Comparison of ENCODE assay signal across 16 cellular contexts in the genomic region with DNA sequence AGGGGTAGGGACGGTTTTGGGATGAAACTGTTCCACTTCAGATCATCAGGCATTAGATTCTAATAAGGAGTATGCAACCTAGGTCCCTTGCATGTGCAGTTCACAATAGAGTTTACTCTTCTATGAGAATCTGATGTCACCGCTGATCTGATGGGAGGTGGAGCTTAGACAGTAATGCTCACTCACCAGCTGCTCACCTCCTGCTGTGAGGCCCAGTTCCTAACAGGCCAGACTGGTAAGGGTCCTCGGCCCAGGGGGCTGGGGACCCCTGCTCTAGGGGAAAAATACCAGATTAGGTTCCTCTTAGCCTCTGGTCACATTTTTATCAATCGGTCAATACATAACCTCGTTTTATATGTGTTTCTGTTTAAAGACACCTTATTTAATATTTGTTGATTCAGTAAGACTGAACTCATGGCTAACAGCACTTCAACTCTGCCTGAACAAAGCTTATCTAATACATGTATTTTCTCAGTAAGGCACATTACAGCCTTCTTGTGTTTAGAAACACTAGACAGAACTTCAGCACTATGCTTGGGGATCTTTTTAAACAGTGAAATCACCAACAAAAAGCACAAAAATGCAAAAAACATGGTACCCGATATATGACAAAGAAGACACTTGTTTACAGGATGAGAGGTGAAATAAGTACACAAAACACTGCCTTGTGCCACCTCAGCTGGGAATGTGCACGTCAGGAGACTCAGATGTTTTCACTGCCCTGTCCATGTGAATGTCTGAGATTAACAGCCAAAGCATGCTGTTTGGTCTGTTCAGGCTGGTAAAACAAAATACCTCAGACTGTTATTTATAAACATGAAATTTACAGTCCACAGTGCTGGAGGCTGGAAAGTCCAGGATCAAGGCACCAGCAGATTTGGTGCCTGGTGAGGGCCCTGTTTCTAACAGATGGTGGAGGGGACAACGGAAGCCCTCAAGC.
A peak's percentile ranks its signal among the peaks of the same experiment; 100 is the strongest.
DNase-seq lines count a peak whose midpoint lies in the region; ATAC-seq and TF ChIP-seq lines count a peak whose summit lies in the region.
"Had no signal": no experiment of that assay in that cellular context is flagged by ENCODE, and none has a peak within 500 bp of the region (broad histone marks: within the 10 kb centered on the region; RNA-seq: fewer than 3 reads in every experiment).

No MANE protein-coding gene starts in this region.

- no peak for TF ChIP-seq CTCF in WTC11 (IDR thresholded peaks at IDR 0.05)

- H3K36me3 Mint-ChIP-seq in WTC11: no peaks in the 10 kb centered on the region

- ATAC-seq in WTC11: no peak
- ATAC-seq in HG03521 (IDR thresholded peaks at IDR 0.05; ENCODE audit: unreplicated experiment): no peak
- ATAC-seq: stimulated activated naive CD8-positive, alpha-beta T cell treated with anti-CD3 and anti-CD28 coated beads, Interleukin-15, amount 100 ng/mL, for 72 hours had no signal

- H3K27ac Mint-ChIP-seq in WTC11: no peak overlapping the region
- H3K27ac Mint-ChIP-seq: naive B cell; stimulated activated naive CD8-positive, alpha-beta T cell treated with anti-CD3 and anti-CD28 coated beads, Interleukin-15, amount 100 ng/mL, for 72 hours had no signal

- CTCF ChIA-PET in WTC11 (lab: Charles Lee): no interaction called here

- no peaks in the 10 kb centered on the region for H3K27me3 Mint-ChIP-seq in WTC11 (ENCODE audit: low read depth)
- H3K27me3 Mint-ChIP-seq: CD8-positive, alpha-beta memory T cell; naive B cell; stimulated activated naive CD8-positive, alpha-beta T cell treated with anti-CD3 and anti-CD28 coated beads, Interleukin-15, amount 100 ng/mL, for 72 hours had no signal

- peak overlapping the region; percentile 33 for H3K27ac ChIP-seq in substantia nigra (ENCODE audit: low read depth, low read length, poor library complexity, severe bottlenecking)
- H3K27ac ChIP-seq: cardiac muscle cell had no signal

- H3K9me3 Mint-ChIP-seq in WTC11: peaks cover 3% of the 10 kb centered on the region; the same call in 1 of the 2 replicates
- H3K9me3 Mint-ChIP-seq: naive B cell had no signal

- no peaks in the 10 kb centered on the region for H3K4me1 Mint-ChIP-seq in WTC11

- POLR2A ChIA-PET in WTC11 (lab: Charles Lee): interaction anchor here (0.8 kb wide), 1 partner anchor 59 kb away, joined by 3 read pairs; no protein-coding TSS in a partner anchor

- DNase-seq in NCI-H524 (lab: John Stamatoyannopoulos, UW) (peak; percentile 5 to 51), NCI-H524 treated with DMSO at 0.1 percent for 48 hours (lab: John Stamatoyannopoulos, UW) (no peak), WTC11 (ENCODE audit: low spot score) (peak; percentile 16), kidney glomerular epithelial cell (lab: John Stamatoyannopoulos, UW) (peak; percentile 44), substantia nigra (lab: John Stamatoyannopoulos, UW) (no peak), NCI-H226 (no peak), T-helper 9 cell (no peak)
- DNase-seq: activated gamma-delta T cell; CD8-positive, alpha-beta memory T cell; naive B cell; NCI-H1092; NCI-H510A; RPMI8226; stimulated activated naive CD8-positive, alpha-beta T cell treated with anti-CD3 and anti-CD28 coated beads, Interleukin-15, amount 100 ng/mL, for 72 hours had no signal

- H3K4me3 Mint-ChIP-seq in WTC11: no peak overlapping the region
- H3K4me3 Mint-ChIP-seq: CD8-positive, alpha-beta memory T cell; naive B cell; stimulated activated naive CD8-positive, alpha-beta T cell treated with anti-CD3 and anti-CD28 coated beads, Interleukin-15, amount 100 ng/mL, for 72 hours had no signal

TF ChIP-seq in WTC11, 78 proteins besides CTCF, POLR2A, EP300 and RAD21:
- TF ChIP-seq ETV6 (CRISPR knock-in tag; IDR thresholded peaks at IDR 0.05) (no peak), FOXP1 (CRISPR knock-in tag; IDR thresholded peaks at IDR 0.05; ENCODE audit: borderline replicate concordance) (no peak), TEAD4 (CRISPR knock-in tag; IDR thresholded peaks at IDR 0.05) (no peak), ZMAT4 (CRISPR knock-in tag; IDR thresholded peaks at IDR 0.05) (no peak), GRHL2 (CRISPR knock-in tag; IDR thresholded peaks at IDR 0.05; ENCODE audit: insufficient replicate concordance, severe bottlenecking) (no peak)
- TF ChIP-seq, protein P1, sequence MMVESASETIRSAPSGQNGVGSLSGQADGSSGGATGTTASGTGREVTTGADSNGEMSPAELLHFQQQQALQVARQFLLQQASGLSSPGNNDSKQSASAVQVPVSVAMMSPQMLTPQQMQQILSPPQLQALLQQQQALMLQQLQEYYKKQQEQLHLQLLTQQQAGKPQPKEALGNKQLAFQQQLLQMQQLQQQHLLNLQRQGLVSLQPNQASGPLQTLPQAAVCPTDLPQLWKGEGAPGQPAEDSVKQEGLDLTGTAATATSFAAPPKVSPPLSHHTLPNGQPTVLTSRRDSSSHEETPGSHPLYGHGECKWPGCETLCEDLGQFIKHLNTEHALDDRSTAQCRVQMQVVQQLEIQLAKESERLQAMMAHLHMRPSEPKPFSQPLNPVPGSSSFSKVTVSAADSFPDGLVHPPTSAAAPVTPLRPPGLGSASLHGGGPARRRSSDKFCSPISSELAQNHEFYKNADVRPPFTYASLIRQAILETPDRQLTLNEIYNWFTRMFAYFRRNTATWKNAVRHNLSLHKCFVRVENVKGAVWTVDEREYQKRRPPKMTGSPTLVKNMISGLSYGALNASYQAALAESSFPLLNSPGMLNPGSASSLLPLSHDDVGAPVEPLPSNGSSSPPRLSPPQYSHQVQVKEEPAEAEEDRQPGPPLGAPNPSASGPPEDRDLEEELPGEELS (CRISPR knock-in tag; IDR thresholded peaks at IDR 0.05): no peak
- TF ChIP-seq, protein P2, sequence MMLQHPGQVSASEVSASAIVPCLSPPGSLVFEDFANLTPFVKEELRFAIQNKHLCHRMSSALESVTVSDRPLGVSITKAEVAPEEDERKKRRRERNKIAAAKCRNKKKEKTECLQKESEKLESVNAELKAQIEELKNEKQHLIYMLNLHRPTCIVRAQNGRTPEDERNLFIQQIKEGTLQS (CRISPR knock-in tag; conservative IDR thresholded peaks at IDR 0.05): no peak

Comparison
In these comparisons a context has a peak if more than half of its experiments do, and no peak if none do; other contexts are left out.
1. DNase-seq: peak in NCI-H524 (2 of 2), WTC11 (single experiment) and kidney glomerular epithelial cell (single experiment); none in NCI-H524 treated with DMSO at 0.1 percent for 48 hours (single experiment), substantia nigra (0 of 49), NCI-H226 (single experiment) and T-helper 9 cell (single experiment).